In genomic region chr17:81223758-81224122, GRCh38 we compare ENCODE assay signal across 7 cellular contexts. TPM values are rescaled to one million over a fixed set of nuclear protein-coding genes. Genes with fewer than 3 reads are reported as not detected.
DNase-seq lines count a peak whose midpoint lies in the region; ATAC-seq, FAIRE-seq and TF ChIP-seq lines count a peak whose summit lies in the region.
"Had no signal": no experiment of that assay in that cellular context is flagged by ENCODE, and none has a peak within 500 bp of the region (broad histone marks: within the 10 kb centered on the region; RNA-seq: fewer than 3 reads in every experiment).

No MANE protein-coding gene starts in this region.

- H3K9me3 ChIP-seq in Caco-2 (0 out of 2 replicates have a peak, but pooled peaks cover 3% of the 10 kb centered on the region), kidney (ENCODE audit: control insufficient read depth in 1 of 2, low read length in 2 of 2) (no peaks in the 10 kb centered on the region)

- H3K27ac Mint-ChIP-seq in Caco-2 (ENCODE audit: unreplicated experiment): peak overlapping the region; percentile 90

- BruUV-seq in Caco-2 (replicated peaks; lab: Mats Ljungman, UMichigan): TSS peak; percentile 49

- no peak for FAIRE-seq in kidney (lab: Jason Lieb, UNC)

- no peaks in the 10 kb centered on the region for H3K27me3 Mint-ChIP-seq in Caco-2 (ENCODE audit: insufficient read depth, unreplicated experiment)

- H3K4me1 Mint-ChIP-seq in Caco-2 (ENCODE audit: low read depth, unreplicated experiment): no peaks in the 10 kb centered on the region

- peak overlapping the region; percentile 80 for H3K4me3 Mint-ChIP-seq in Caco-2 (ENCODE audit: unreplicated experiment)

- peaks cover 9% of the 10 kb centered on the region for H3K4me1 ChIP-seq in Caco-2
- H3K4me1 ChIP-seq in kidney (ENCODE audit: control insufficient read depth in 1 of 2, insufficient read depth in 1 of 2, low read depth in 1 of 2, low read length in 2 of 2): peaks cover 0 to 14% of the 10 kb centered on the region in 2 donors

- no peak overlapping the region for H3K27ac ChIP-seq in kidney (ENCODE audit: low read depth in 2 of 2, low read length in 2 of 2)

- H3K36me3 ChIP-seq in Caco-2 (ENCODE audit: control insufficient read depth, insufficient read depth, low read length) (no peaks in the 10 kb centered on the region), kidney (ENCODE audit: control insufficient read depth in 1 of 2, insufficient read depth in 2 of 2, low read length in 2 of 2) (no peaks in the 10 kb centered on the region)

- no peak for ATAC-seq in GM18858 (IDR thresholded peaks at IDR 0.05; ENCODE audit: unreplicated experiment)

- no peaks in the 10 kb centered on the region for H3K27me3 ChIP-seq in Caco-2 (replicated peaks; ENCODE audit: control insufficient read depth, insufficient read depth, low read length)

- DNase-seq in Caco-2 (peak in 1 of 2 experiments; percentile 47), NOMO-1 treated with dmso at 0.1 percent for 144 hours (lab: John Stamatoyannopoulos, UW; ENCODE audit: unreplicated experiment) (peak; percentile 52), kidney (no peak), EL (no peak)
- no peak for DNase-seq in activated CD4-positive, alpha-beta T cell treated with anti-CD3 and anti-CD28 coated beads for 48 hours

- POLR2A ChIA-PET in Caco-2 (lab: Charles Lee): no interaction called here

- no peak overlapping the region for H3K9ac ChIP-seq in kidney (ENCODE audit: low read length in 2 of 2)

- CTCF ChIA-PET in Caco-2 (lab: Charles Lee): no interaction called here

- no peaks in the 10 kb centered on the region for H3K9me3 Mint-ChIP-seq in Caco-2 (ENCODE audit: unreplicated experiment)

- TF ChIP-seq CTCF in Caco-2 (IDR thresholded peaks at IDR 0.05; ENCODE audit: insufficient read depth in 1 of 2, low read depth in 1 of 2, low read length in 1 of 2, severe bottlenecking in 1 of 2, unreplicated experiment in 1 of 2): no peak
- TF ChIP-seq CTCF in kidney (IDR thresholded peaks at IDR 0.05; ENCODE audit: borderline replicate concordance, extremely low read depth, insufficient read depth): no peak

- intact Hi-C loops in Caco-2 (cut with micrococcal nuclease; ENCODE audit: unreplicated experiment): loop anchor here (1.0 to 5.0 kb wide), 4 partner anchors 16 to 186 kb away; partner anchors contain the start of genes BAHCC1, BAIAP2, NDUFAF8 and TEPSIN
- intact Hi-C loops in kidney (cut with DNase I): no loop called here

- peaks cover 10% of the 10 kb centered on the region for H3K36me3 Mint-ChIP-seq in Caco-2 (ENCODE audit: insufficient read depth, unreplicated experiment)

- H3K4me3 ChIP-seq in Caco-2 (ENCODE audit: low read depth, low read length) (peak overlapping the region; percentile 70), kidney (ENCODE audit: low read length in 2 of 2) (peak overlapping the region; percentile 50 to 57)

RNA-seq across cellular contexts. Expression of gene CEP131, which starts 1.0 kb away (rescaled TPM):
- total RNA-seq in Caco-2 (2022) (28.4 and 29.4 TPM in 2 replicates), kidney (7.5 TPM)
- polyA plus RNA-seq in kidney (ENCODE audit: insufficient read depth, low read depth, low replicate concordance): 6.9 TPM

RNA-seq across cellular contexts. Expression of gene TEPSIN, which starts 15.1 kb away (rescaled TPM):
- 38.7 and 40.3 TPM in 2 replicates for total RNA-seq in Caco-2 (2022)
- total RNA-seq in kidney: 42.8 TPM
- 13.9 TPM for polyA plus RNA-seq in kidney (ENCODE audit: insufficient read depth, low read depth, low replicate concordance)

RNA-seq across cellular contexts. Expression of gene NDUFAF8, which starts 15.4 kb away (rescaled TPM):
- total RNA-seq in Caco-2 (2022) (65.0 and 66.7 TPM in 2 replicates), kidney (38.6 TPM)
- 134 TPM for polyA plus RNA-seq in kidney (ENCODE audit: insufficient read depth, low read depth, low replicate concordance)

RNA-seq across cellular contexts. Expression of gene AATK, which starts 57.7 kb away (rescaled TPM):
- total RNA-seq in Caco-2 (2022): 26.4 and 26.6 TPM in 2 replicates
- total RNA-seq in kidney: 4.2 TPM
- 0.65 TPM for polyA plus RNA-seq in kidney (ENCODE audit: insufficient read depth, low read depth, low replicate concordance)

RNA-seq across cellular contexts. Expression of gene PVALEF, which starts 58.4 kb away (rescaled TPM):
- total RNA-seq in Caco-2 (2022) (0.58 TPM in 1 of 2 replicates, not detected in the other), kidney (not detected)
- polyA plus RNA-seq in kidney (ENCODE audit: insufficient read depth, low read depth, low replicate concordance): not detected
- total RNA-seq: LHCN-M2 had no signal
